Comparison of ENCODE assay signal across 9 cellular contexts in the genomic region with DNA sequence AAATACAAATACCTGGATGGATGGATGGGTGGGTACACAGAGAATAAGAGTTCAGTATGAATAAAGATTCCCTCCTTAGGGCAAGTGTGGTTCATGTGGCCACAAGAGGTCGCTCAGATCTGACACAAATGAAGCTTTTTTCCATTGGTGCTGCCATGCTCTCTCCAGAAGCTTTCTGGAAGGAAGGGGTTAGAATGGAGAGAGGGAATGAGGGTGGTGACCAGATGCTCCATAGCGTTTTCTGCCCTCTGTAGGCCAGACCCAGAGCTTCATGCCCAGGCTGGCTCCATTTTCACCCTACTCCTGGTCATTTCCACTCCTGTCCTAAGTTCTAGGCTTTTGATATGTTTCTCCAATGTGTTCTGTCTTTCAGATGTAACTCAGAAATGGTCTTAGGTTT. TPM values are rescaled to one million over a fixed set of nuclear protein-coding genes. Genes with fewer than 3 reads are reported as not detected.
DNase-seq lines count a peak whose midpoint lies in the region; ATAC-seq and TF ChIP-seq lines count a peak whose summit lies in the region.
"Had no signal": no experiment of that assay in that cellular context is flagged by ENCODE, and none has a peak within 500 bp of the region (broad histone marks: within the 10 kb centered on the region; RNA-seq: fewer than 3 reads in every experiment).

No MANE protein-coding gene starts in this region.

- ATAC-seq in HG02759 (IDR thresholded peaks at IDR 0.05; ENCODE audit: unreplicated experiment) (no peak), HG02970 (IDR thresholded peaks at IDR 0.05; ENCODE audit: low FRiP score, unreplicated experiment) (no peak)

- in situ Hi-C loops in KBM-7 (cut with MboI; ENCODE audit: low pct_unique_long_range_greater_than_20kb, low sequenced_read_pairs) = loop anchor here (10.0 kb wide), 2 partner anchors 96 to 206 kb away; no protein-coding TSS in a partner anchor

- peak; percentile 91 for DNase-seq in DMS53 treated with DMSO at 0.1 percent for 48 hours (lab: John Stamatoyannopoulos, UW; ENCODE audit: unreplicated experiment)
- peak; percentile 73 for DNase-seq in KBM-7
- DNase-seq in NOMO-1 treated with DMSO at 0.1 percent for 48 hours (lab: John Stamatoyannopoulos, UW; ENCODE audit: unreplicated experiment) = peak; percentile 53
- peak; percentile 36 for DNase-seq in activated T-cell treated with anti-CD3 and anti-CD28 coated beads, Interleukin-2, amount 50 U/mL, for 1 hour
- peak; percentile 89 for DNase-seq in fibroblast of the aortic adventitia (ENCODE audit: low read depth)

- H3K4me1 ChIP-seq in neutrophil (ENCODE audit: control insufficient read depth in 1 of 2, insufficient read depth in 1 of 2, low read depth in 1 of 2, low read length in 1 of 2) = no peaks in the 10 kb centered on the region

- H3K9me3 ChIP-seq in neutrophil = no peaks in the 10 kb centered on the region

- H3K4me3 ChIP-seq in fibroblast of the aortic adventitia (ENCODE audit: low read depth, low read length) (no peak overlapping the region), neutrophil (ENCODE audit: low read depth in 1 of 2, low read length in 1 of 2) (no peak overlapping the region)

- H3K27ac ChIP-seq in neutrophil = no peak overlapping the region

- TF ChIP-seq CTCF in fibroblast of the aortic adventitia (IDR thresholded peaks at IDR 0.05; ENCODE audit: insufficient read depth, low read length) = peak; percentile 76
- peak; percentile 54 for TF ChIP-seq CTCF in neutrophil (IDR thresholded peaks at IDR 0.05)

- H3K36me3 ChIP-seq in neutrophil = no peaks in the 10 kb centered on the region

- H3K27me3 ChIP-seq in neutrophil = peaks cover 49% of the 10 kb centered on the region

RNA-seq across cellular contexts. Expression of gene FCRL6, which starts 3.3 kb away (rescaled TPM):
- total RNA-seq in fibroblast of the aortic adventitia (ENCODE audit: low replicate concordance) = not detected in 2 replicates

RNA-seq across cellular contexts. Expression of gene DUSP23, which starts 18.1 kb away (rescaled TPM):
- total RNA-seq in fibroblast of the aortic adventitia (ENCODE audit: low replicate concordance) = 10.0 and 27.8 TPM in 2 replicates

RNA-seq across cellular contexts. Expression of gene SLAMF8, which starts 27.8 kb away (rescaled TPM):
- not detected in 2 replicates for total RNA-seq in fibroblast of the aortic adventitia (ENCODE audit: low replicate concordance)
- total RNA-seq: temporal lobe had no signal

Comparison
In these comparisons a context has a peak if more than half of its experiments do, and no peak if none do; other contexts are left out.
1. DNase-seq: peak in every context shown above with its lines; median percentile 91 in DMS53 treated with DMSO at 0.1 percent for 48 hours; 89 in fibroblast of the aortic adventitia; 73 in KBM-7; 53 in NOMO-1 treated with DMSO at 0.1 percent for 48 hours; 36 in activated T-cell treated with anti-CD3 and anti-CD28 coated beads, Interleukin-2, amount 50 U/mL, for 1 hour.